Comparison of ENCODE assay signal across 26 cellular contexts in the genomic region with DNA sequence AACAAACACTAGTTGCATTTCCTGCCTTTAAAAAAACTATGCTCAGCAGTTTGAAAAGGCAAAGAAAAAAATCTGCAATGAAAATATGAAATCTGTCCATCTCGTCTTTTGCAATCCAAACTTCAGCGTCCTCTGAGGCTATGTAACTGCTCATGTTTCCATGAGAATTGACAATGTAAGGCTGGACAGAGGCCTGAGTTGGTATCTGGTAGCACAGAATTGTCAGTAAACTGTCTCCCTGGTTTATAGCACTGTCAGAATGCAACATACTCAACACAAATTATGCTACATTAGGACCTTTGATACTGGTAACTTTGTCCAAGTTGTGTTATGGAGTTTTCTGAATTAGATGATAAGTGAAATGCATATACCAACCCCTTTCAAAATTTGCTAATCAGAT.
DNase-seq lines count a peak whose midpoint lies in the region; ATAC-seq, FAIRE-seq and TF ChIP-seq lines count a peak whose summit lies in the region.
"Had no signal": no experiment of that assay in that cellular context is flagged by ENCODE, and none has a peak within 500 bp of the region (broad histone marks: within the 10 kb centered on the region; RNA-seq: fewer than 3 reads in every experiment).

No MANE protein-coding gene starts in this region.

- H3K27me3 ChIP-seq in CD4-positive, alpha-beta memory T cell (ENCODE audit: insufficient read depth, low read length), result no peaks in the 10 kb centered on the region
- H3K27me3 ChIP-seq in GM23248 (replicated peaks; ENCODE audit: insufficient read depth) (no peaks in the 10 kb centered on the region), bronchial epithelial cell (ENCODE audit: control insufficient read depth, insufficient read depth, low read length) (no peaks in the 10 kb centered on the region), osteoblast (ENCODE audit: insufficient read depth, low read length) (no peaks in the 10 kb centered on the region)

- no peaks in the 10 kb centered on the region for H3K9me3 ChIP-seq in CD4-positive, alpha-beta memory T cell (ENCODE audit: control insufficient read depth in 1 of 2, low read length in 2 of 2)
- H3K9me3 ChIP-seq in GM23248 (ENCODE audit: low read depth) (no peaks in the 10 kb centered on the region), osteoblast (ENCODE audit: low read depth, low read length) (no peaks in the 10 kb centered on the region)
- H3K9me3 ChIP-seq: Caco-2 had no signal

- peak overlapping the region in 1 of 8 donors; percentile 2 for H3K4me3 Mint-ChIP-seq in CD4-positive, alpha-beta memory T cell
- H3K4me3 Mint-ChIP-seq: CD8-positive, alpha-beta T cell had no signal

- H3K4me2 ChIP-seq in GM23248 (ENCODE audit: unreplicated experiment), result peak overlapping the region; percentile 22
- peak overlapping the region; percentile 15 for H3K4me2 ChIP-seq in osteoblast (ENCODE audit: insufficient read depth, low read length)

- FAIRE-seq in bronchial epithelial cell (lab: Jason Lieb, UNC), result peak; percentile 72
- FAIRE-seq: GM12878, H54, HTR-8/SVneo, K562 had no signal

- H4K20me1 ChIP-seq in GM23248 (ENCODE audit: insufficient read depth) (no peaks in the 10 kb centered on the region), osteoblast (ENCODE audit: insufficient read depth, low read length) (no peaks in the 10 kb centered on the region)

- 16 to 22% methylated on average over 2 of the region's 2 CpGs for WGBS in GM23248 (ENCODE audit: low coverage in 1 of 2, low lambda C conversion rate in 2 of 2, missing lambda C conversion rate in 2 of 2), 2 experiments

- H3F3A ChIP-seq in GM23248 (ENCODE audit: insufficient read depth), result no peaks in the 10 kb centered on the region; the same call in 1 of the 2 replicates

- CTCF ChIA-PET in CD4-positive, alpha-beta memory T cell (lab: Charles Lee; ENCODE audit: partially characterized antibody), result no interaction called here

- peaks cover 23% of the 10 kb centered on the region for H3K36me3 ChIP-seq in CD4-positive, alpha-beta memory T cell (ENCODE audit: insufficient read depth, low read length)
- H3K36me3 ChIP-seq in GM23248 (ENCODE audit: low read depth) (no peaks in the 10 kb centered on the region), bronchial epithelial cell (ENCODE audit: control insufficient read depth, insufficient read depth, low read length) (no peaks in the 10 kb centered on the region), osteoblast (ENCODE audit: insufficient read depth, low read length) (no peaks in the 10 kb centered on the region)

- no peak overlapping the region for H3K4me3 ChIP-seq in CD4-positive, alpha-beta memory T cell (ENCODE audit: low read length in 2 of 2)
- H3K4me3 ChIP-seq in GM23248 (no peak overlapping the region), bronchial epithelial cell (ENCODE audit: low read depth, low read length) (no peak overlapping the region), osteoblast (ENCODE audit: insufficient read depth, low read length) (no peak overlapping the region)
- H3K4me3 ChIP-seq: GM12878, K562 had no signal

- H3K27ac Mint-ChIP-seq in CD4-positive, alpha-beta memory T cell, result peak overlapping the region in 4 of 7 donors; percentile 1 to 89 (median 28)

- no peaks in the 10 kb centered on the region for H3K27me3 Mint-ChIP-seq in CD4-positive, alpha-beta memory T cell

- H3K4me1 ChIP-seq in CD4-positive, alpha-beta memory T cell (ENCODE audit: insufficient read depth, low read length), result no peaks in the 10 kb centered on the region
- H3K4me1 ChIP-seq in GM23248 (ENCODE audit: insufficient read depth) (peaks cover 6% of the 10 kb centered on the region; the same call in 1 of the 2 replicates), osteoblast (ENCODE audit: insufficient read depth, low read length) (peaks cover 7% of the 10 kb centered on the region)
- H3K4me1 ChIP-seq: Caco-2 had no signal

- in situ Hi-C loops in GM23248 (cut with MboI), result no loop called here

- H3K27ac ChIP-seq in CD4-positive, alpha-beta memory T cell (ENCODE audit: low read depth, low read length), result no peak overlapping the region
- H3K27ac ChIP-seq in GM23248, result no peak overlapping the region
- H3K27ac ChIP-seq in osteoblast (ENCODE audit: low read depth, low read length), result no peak overlapping the region

- intact Hi-C loops in CD4-positive, alpha-beta memory T cell (cut with micrococcal nuclease), result no loop called here

- H3K79me2 ChIP-seq in GM23248 (ENCODE audit: insufficient read depth) (no peaks in the 10 kb centered on the region), osteoblast (ENCODE audit: insufficient read depth, low read length) (no peaks in the 10 kb centered on the region)

- H3K36me3 Mint-ChIP-seq in CD4-positive, alpha-beta memory T cell, result peaks cover 66 to 70% of the 10 kb centered on the region in 2 donors

- H2AFZ ChIP-seq in GM23248, result no peak overlapping the region
- H2AFZ ChIP-seq in osteoblast (ENCODE audit: low read length), result no peak overlapping the region

- POLR2A ChIA-PET in CD4-positive, alpha-beta memory T cell (lab: Charles Lee; ENCODE audit: partially characterized antibody), result no interaction called here

- H3K9me2 ChIP-seq in GM23248 (ENCODE audit: insufficient read depth), result no peaks in the 10 kb centered on the region

- no peak for DNase-seq in CD4-positive, alpha-beta memory T cell
- DNase-seq in GM23248, result no peak
- no peak for DNase-seq in bronchial epithelial cell (ENCODE audit: low read depth)
- no peak for DNase-seq in osteoblast (ENCODE audit: insufficient read length, low spot score, missing footprints)
- no peak for DNase-seq in HT-29 (ENCODE audit: low spot score)
- DNase-seq in SKM-1 (lab: John Stamatoyannopoulos, UW; ENCODE audit: unreplicated experiment), result no peak
- DNase-seq: C1 segment of cervical spinal cord; Caco-2; CD8-positive, alpha-beta T cell; DMS 273 treated with DMSO at 0.1 percent for 48 hours; DMS79; GDM1; Kasumi-1; NCI-H1092 treated with DMSO at 0.1 percent for 48 hours; NCI-H1436; NCI-H187; NCI-H2081 treated with DMSO at 0.1 percent for 48 hours; NCI-H2171; NCI-H510A treated with DMSO at 0.1 percent for 48 hours had no signal

- ATAC-seq in GM21576 (IDR thresholded peaks at IDR 0.05; ENCODE audit: unreplicated experiment) (no peak), GM19452 (IDR thresholded peaks at IDR 0.05; ENCODE audit: unreplicated experiment) (no peak)
- ATAC-seq: CD8-positive, alpha-beta T cell; GM12878; K562; PC-3 had no signal

- H3K9me3 Mint-ChIP-seq in CD4-positive, alpha-beta memory T cell, result peaks cover 0 to 2% (median 0%) of the 10 kb centered on the region in 8 donors
- H3K9me3 Mint-ChIP-seq: CD8-positive, alpha-beta T cell had no signal

- TF ChIP-seq CTCF in bronchial epithelial cell (IDR thresholded peaks at IDR 0.05; ENCODE audit: insufficient read depth, low read length, severe bottlenecking), result no peak
- no peak for TF ChIP-seq CTCF in osteoblast (IDR thresholded peaks at IDR 0.05; ENCODE audit: extremely low read depth, low read depth, low read length)

- peaks cover 8 to 21% (median 16%) of the 10 kb centered on the region in 4 donors for H3K4me1 Mint-ChIP-seq in CD4-positive, alpha-beta memory T cell

- no peak overlapping the region for H3K9ac ChIP-seq in GM23248
